Comparison of ENCODE assay signal across 11 cellular contexts in genomic region chr7:91345449-91345848, GRCh38.
A peak's percentile ranks its signal among the peaks of the same experiment; 100 is the strongest.
DNase-seq lines count a peak whose midpoint lies in the region; ATAC-seq and TF ChIP-seq lines count a peak whose summit lies in the region.
"Had no signal": no experiment of that assay in that cellular context is flagged by ENCODE, and none has a peak within 500 bp of the region (broad histone marks: within the 10 kb centered on the region; RNA-seq: fewer than 3 reads in every experiment).

No MANE protein-coding gene starts in this region.

- H3K4me1 ChIP-seq in OCI-LY7 (ENCODE audit: insufficient read depth, low read length, poor library complexity, severe bottlenecking) = no peaks in the 10 kb centered on the region
- H3K4me1 ChIP-seq: BLaER1 had no signal

- no peak overlapping the region for H2AFZ ChIP-seq in OCI-LY7 (ENCODE audit: low read length)

- TF ChIP-seq CTCF in OCI-LY7 (conservative IDR thresholded peaks at IDR 0.05; ENCODE audit: low read length) = no peak

- no peaks in the 10 kb centered on the region for H3K9me3 ChIP-seq in OCI-LY7 (ENCODE audit: low read length)
- H3K9me3 ChIP-seq: BLaER1, right atrium auricular region had no signal

- intact Hi-C loops in OCI-LY7 (cut with micrococcal nuclease; ENCODE audit: unreplicated experiment) = no loop called here

- no peaks in the 10 kb centered on the region for H3K36me3 ChIP-seq in OCI-LY7 (ENCODE audit: insufficient read depth, low read length)
- H3K36me3 ChIP-seq: BLaER1, right atrium auricular region had no signal

- peak overlapping the region; percentile 37; the same call in 1 of the 2 replicates for H3K4me2 ChIP-seq in OCI-LY7 (ENCODE audit: low read length)
- H3K4me2 ChIP-seq: BLaER1 had no signal

- CTCF ChIA-PET in OCI-LY7 (lab: Charles Lee; ENCODE audit: unreplicated experiment) = no interaction called here

- DNase-seq in OCI-LY7 (ENCODE audit: low spot score) (no peak), NCI-H345 treated with DMSO at 0.1 percent for 48 hours (lab: John Stamatoyannopoulos, UW; ENCODE audit: unreplicated experiment) (no peak), NCI-H2029 (lab: John Stamatoyannopoulos, UW) (no peak), hypothalamus (lab: John Stamatoyannopoulos, UW) (no peak), NCI-H1105 (lab: John Stamatoyannopoulos, UW) (no peak)
- DNase-seq: T-helper 1 cell had no signal

- POLR2A ChIA-PET in OCI-LY7 (lab: Charles Lee) = no interaction called here

- no peak overlapping the region for H3K4me3 ChIP-seq in OCI-LY7 (ENCODE audit: low read depth, low read length, poor library complexity, severe bottlenecking)
- H3K4me3 ChIP-seq: BLaER1, right atrium auricular region had no signal

- no peaks in the 10 kb centered on the region for H3K9me2 ChIP-seq in OCI-LY7 (ENCODE audit: insufficient read depth, low read length)

- no peaks in the 10 kb centered on the region for H4K20me1 ChIP-seq in OCI-LY7 (ENCODE audit: insufficient read depth, low read length)
- H4K20me1 ChIP-seq: BLaER1 had no signal

- no TSS peak for BruUV-seq in OCI-LY7 (replicated peaks; lab: Mats Ljungman, UMichigan)

- H3K79me2 ChIP-seq in OCI-LY7 (ENCODE audit: insufficient read depth, low read depth, low read length) = no peaks in the 10 kb centered on the region

- ATAC-seq in GM18868 (IDR thresholded peaks at IDR 0.05; ENCODE audit: unreplicated experiment) (peak; percentile 56), GM21576 (IDR thresholded peaks at IDR 0.05; ENCODE audit: unreplicated experiment) (peak; percentile 70), HG03139 (IDR thresholded peaks at IDR 0.05; ENCODE audit: unreplicated experiment) (peak; percentile 74)

- H3K27ac ChIP-seq in OCI-LY7 (ENCODE audit: low read depth, low read length, poor library complexity, severe bottlenecking) = no peak overlapping the region
- H3K27ac ChIP-seq: BLaER1, right atrium auricular region had no signal
